Comparison of ENCODE assay signal across 1 cellular context in the genomic region with DNA sequence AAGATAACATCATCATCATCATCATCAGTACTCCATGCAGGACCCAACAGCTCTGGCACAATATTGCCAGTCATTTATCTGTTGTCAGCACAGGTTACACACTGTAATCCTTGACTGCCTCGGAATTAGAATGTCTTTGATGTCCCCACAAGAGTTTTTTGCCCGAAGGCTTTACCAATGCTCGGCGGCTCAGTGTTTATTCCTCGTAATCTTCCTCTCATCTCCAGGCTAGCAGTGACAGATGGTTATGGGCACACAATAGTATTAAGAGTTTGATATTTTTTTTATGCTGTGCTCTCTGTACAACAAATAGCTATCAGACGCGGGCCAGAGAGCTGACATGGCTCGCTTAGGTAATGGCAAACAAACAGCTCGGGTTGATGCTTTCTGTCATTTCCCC.
TF ChIP-seq lines count a peak whose summit lies in the region.

No MANE protein-coding gene starts in this region.

TF ChIP-seq in SK-N-SH, 30 proteins besides CTCF, POLR2A, EP300 and RAD21 (continued from another document):
- TF ChIP-seq, protein P1, sequence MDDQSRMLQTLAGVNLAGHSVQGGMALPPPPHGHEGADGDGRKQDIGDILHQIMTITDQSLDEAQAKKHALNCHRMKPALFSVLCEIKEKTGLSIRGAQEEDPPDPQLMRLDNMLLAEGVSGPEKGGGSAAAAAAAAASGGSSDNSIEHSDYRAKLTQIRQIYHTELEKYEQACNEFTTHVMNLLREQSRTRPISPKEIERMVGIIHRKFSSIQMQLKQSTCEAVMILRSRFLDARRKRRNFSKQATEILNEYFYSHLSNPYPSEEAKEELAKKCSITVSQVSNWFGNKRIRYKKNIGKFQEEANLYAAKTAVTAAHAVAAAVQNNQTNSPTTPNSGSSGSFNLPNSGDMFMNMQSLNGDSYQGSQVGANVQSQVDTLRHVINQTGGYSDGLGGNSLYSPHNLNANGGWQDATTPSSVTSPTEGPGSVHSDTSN (IDR thresholded peaks at IDR 0.05) = no peak
- TF ChIP-seq TAF1 (IDR thresholded peaks at IDR 0.05; ENCODE audit: borderline replicate concordance, low read depth, low read length) (no peak), EZH2phosphoT487 (IDR thresholded peaks at IDR 0.05; ENCODE audit: borderline replicate concordance, low read depth) (no peak), FOXJ3 (CRISPR knock-in tag; IDR thresholded peaks at IDR 0.05) (peak; percentile 88), MXI1 (IDR thresholded peaks at IDR 0.05; ENCODE audit: low read depth, low read length) (peak; percentile 39; the same call in 1 of the 2 replicates), RFX5 (IDR thresholded peaks at IDR 0.05; ENCODE audit: low read length) (no peak), SMC3 (IDR thresholded peaks at IDR 0.05; ENCODE audit: low read depth, low read length) (no peak; the same call in 1 of the 2 replicates), NRF1 (IDR thresholded peaks at IDR 0.05; ENCODE audit: low read depth, low read length) (no peak), TCF12 (IDR thresholded peaks at IDR 0.05) (peak; percentile 26), RXRA (IDR thresholded peaks at IDR 0.05; ENCODE audit: borderline replicate concordance, low read depth) (no peak), CHD2 (IDR thresholded peaks at IDR 0.05; ENCODE audit: low read length, partially characterized antibody) (peak; percentile 82)
